Comparison of ENCODE assay signal across 19 cellular contexts in genomic region chr11:85828640-85828978, GRCh38. TPM values are rescaled to one million over a fixed set of nuclear protein-coding genes. Genes with fewer than 3 reads are reported as not detected.
DNase-seq lines count a peak whose midpoint lies in the region; ATAC-seq and TF ChIP-seq lines count a peak whose summit lies in the region.
"Had no signal": no experiment of that assay in that cellular context is flagged by ENCODE, and none has a peak within 500 bp of the region (broad histone marks: within the 10 kb centered on the region; RNA-seq: fewer than 3 reads in every experiment).

No MANE protein-coding gene starts in this region.

- intact Hi-C loops in HCT116 (cut with micrococcal nuclease): loop anchor here (5.0 to 10.0 kb wide), 2 partner anchors 134 to 231 kb away; no protein-coding TSS in a partner anchor
- intact Hi-C loops in colonic mucosa (cut with DNase I): no loop called here

- no TSS peak for BruUV-seq in HCT116 (replicated peaks; lab: Mats Ljungman, UMichigan)

- no peak for TF ChIP-seq RAD21 in HCT116 (IDR thresholded peaks at IDR 0.05; ENCODE audit: low read depth)

- CTCF ChIA-PET in HCT116 (lab: Charles Lee): interaction anchor here (1.5 kb wide), 1 partner anchor 19 kb away, joined by 5 read pairs; no protein-coding TSS in a partner anchor

- H4K20me1 ChIP-seq in HCT116 (ENCODE audit: insufficient read depth) (no peaks in the 10 kb centered on the region), osteoblast (ENCODE audit: insufficient read depth, low read length) (no peaks in the 10 kb centered on the region)
- H4K20me1 ChIP-seq: BLaER1 treated with 17β-estradiol and CSF1 and Interleukin-3, amounts not matched to agents 10 nM and 100 nM had no signal

- peaks cover 26 to 44% of the 10 kb centered on the region in 2 experiments for H3K4me1 ChIP-seq in HCT116 (ENCODE audit: control insufficient read depth in 1 of 2, insufficient read depth in 2 of 2, low read length in 2 of 2)
- H3K4me1 ChIP-seq in osteoblast (ENCODE audit: insufficient read depth, low read length): peaks cover 22% of the 10 kb centered on the region
- peaks cover 11% of the 10 kb centered on the region for H3K4me1 ChIP-seq in colonic mucosa

- ATAC-seq in HCT116: peak; percentile 60
- ATAC-seq in HG03108 (IDR thresholded peaks at IDR 0.05; ENCODE audit: unreplicated experiment): no peak
- ATAC-seq: effector memory CD8-positive, alpha-beta T cell; T-cell; WTC11 had no signal

- TF ChIP-seq POLR2A in HCT116 (IDR thresholded peaks at IDR 0.05; ENCODE audit: borderline replicate concordance, extremely low read depth, insufficient read depth, insufficient read length): no peak

- peak overlapping the region; percentile 15; the same call in 1 of the 2 replicates for H3K9ac ChIP-seq in HCT116 (ENCODE audit: low read length)
- no peak overlapping the region for H3K9ac ChIP-seq in colonic mucosa (ENCODE audit: low read depth in 2 of 2, low read length in 2 of 2)
- H3K9ac ChIP-seq: BLaER1 treated with 17β-estradiol and CSF1 and Interleukin-3, amounts not matched to agents 10 nM and 100 nM had no signal

- RAD21 ChIA-PET in HCT116 (lab: Charles Lee; ENCODE audit: low non-redundant PET in 1 of 2, low total read pairs in 2 of 2, uncharacterized antibody in 2 of 2, unreplicated experiment in 2 of 2): no interaction called here

- H3K4me3 ChIP-seq in HCT116 (replicated peaks in 1 of 2; ENCODE audit: low read depth in 1 of 2, low read length in 2 of 2): peak overlapping the region in 1 of 2 experiments; percentile 29; a peak in 2 of 4 replicates
- no peak overlapping the region for H3K4me3 ChIP-seq in brain microvascular endothelial cell (ENCODE audit: low read depth, low read length)
- no peak overlapping the region for H3K4me3 ChIP-seq in osteoblast (ENCODE audit: insufficient read depth, low read length)
- no peak overlapping the region for H3K4me3 ChIP-seq in colonic mucosa
- H3K4me3 ChIP-seq: BLaER1 treated with 17β-estradiol and CSF1 and Interleukin-3, amounts not matched to agents 10 nM and 100 nM had no signal

- peak overlapping the region; percentile 75 for H3K27ac ChIP-seq in HCT116 (ENCODE audit: low read depth, low read length)
- peak overlapping the region; percentile 73 for H3K27ac ChIP-seq in brain microvascular endothelial cell
- peak overlapping the region; percentile 13 for H3K27ac ChIP-seq in osteoblast (ENCODE audit: low read depth, low read length)
- H3K27ac ChIP-seq in colonic mucosa: no peak overlapping the region
- H3K27ac ChIP-seq: BLaER1 treated with 17β-estradiol and CSF1 and Interleukin-3, amounts not matched to agents 10 nM and 100 nM had no signal

- in situ Hi-C loops in brain microvascular endothelial cell (cut with HindIII; ENCODE audit: low pct_ligation_motif_present, low sequenced_read_pairs): no loop called here

- H3K9me3 ChIP-seq in HCT116 (ENCODE audit: control insufficient read depth in 1 of 2, insufficient read depth in 1 of 2, low read depth in 1 of 2, low read length in 2 of 2): no peaks in the 10 kb centered on the region
- no peaks in the 10 kb centered on the region for H3K9me3 ChIP-seq in osteoblast (ENCODE audit: low read depth, low read length)
- H3K9me3 ChIP-seq in colonic mucosa: no peaks in the 10 kb centered on the region
- H3K9me3 ChIP-seq: BLaER1 treated with 17β-estradiol and CSF1 and Interleukin-3, amounts not matched to agents 10 nM and 100 nM had no signal

- no peaks in the 10 kb centered on the region for H3K9me2 ChIP-seq in HCT116 (ENCODE audit: insufficient read depth)

- peak overlapping the region; percentile 67 for H3K4me2 ChIP-seq in HCT116 (ENCODE audit: low read length)
- peak overlapping the region; percentile 5 for H3K4me2 ChIP-seq in osteoblast (ENCODE audit: insufficient read depth, low read length)
- H3K4me2 ChIP-seq: BLaER1 treated with 17β-estradiol and CSF1 and Interleukin-3, amounts not matched to agents 10 nM and 100 nM had no signal

- no peaks in the 10 kb centered on the region for H3K79me2 ChIP-seq in HCT116 (ENCODE audit: insufficient read depth, low read length)
- H3K79me2 ChIP-seq in osteoblast (ENCODE audit: insufficient read depth, low read length): no peaks in the 10 kb centered on the region

- peak; percentile 87 for DNase-seq in DMS53 (lab: John Stamatoyannopoulos, UW)
- DNase-seq in DMS53 treated with DMSO at 0.1 percent for 48 hours (lab: John Stamatoyannopoulos, UW; ENCODE audit: unreplicated experiment): no peak
- DNase-seq in HCT116 (ENCODE audit: low read depth, low spot score): no peak
- no peak for DNase-seq in brain microvascular endothelial cell
- no peak for DNase-seq in osteoblast (ENCODE audit: insufficient read length, low spot score, missing footprints)
- DNase-seq in T-helper 9 cell: no peak
- no peak for DNase-seq in colonic mucosa
- DNase-seq: 8988T; effector memory CD8-positive, alpha-beta T cell; natural killer cell; NCI-H1417 treated with DMSO at 0.1 percent for 48 hours; NCI-H446 treated with DMSO at 0.1 percent for 48 hours; stimulated activated CD4-positive, alpha-beta T cell treated with anti-CD3 and anti-CD28 coated beads, Interleukin-4, amount 100 ng/mL, for 4 hours; substantia nigra; T-cell had no signal

- no peaks in the 10 kb centered on the region for H3K27me3 ChIP-seq in HCT116 (ENCODE audit: insufficient read depth, low read length)
- H3K27me3 ChIP-seq in brain microvascular endothelial cell (replicated peaks): no peaks in the 10 kb centered on the region
- H3K27me3 ChIP-seq in osteoblast (ENCODE audit: insufficient read depth, low read length): no peaks in the 10 kb centered on the region
- H3K27me3 ChIP-seq in colonic mucosa: no peaks in the 10 kb centered on the region
- H3K27me3 ChIP-seq: BLaER1 treated with 17β-estradiol and CSF1 and Interleukin-3, amounts not matched to agents 10 nM and 100 nM had no signal

- POLR2A ChIA-PET in HCT116 (lab: Charles Lee): interaction anchor here (0.6 to 1.3 kb wide), 3 partner anchors 16 to 179 kb away, joined by 3 read pairs; no protein-coding TSS in a partner anchor

- H3K36me3 ChIP-seq in HCT116 (ENCODE audit: control insufficient read depth in 1 of 2, insufficient read depth in 2 of 2, low read length in 2 of 2) (no peaks in the 10 kb centered on the region), brain microvascular endothelial cell (replicated peaks) (no peaks in the 10 kb centered on the region), osteoblast (ENCODE audit: insufficient read depth, low read length) (no peaks in the 10 kb centered on the region), colonic mucosa (no peaks in the 10 kb centered on the region)
- H3K36me3 ChIP-seq: BLaER1 treated with 17β-estradiol and CSF1 and Interleukin-3, amounts not matched to agents 10 nM and 100 nM had no signal

- H2AFZ ChIP-seq in HCT116 (ENCODE audit: low read depth, low read length, poor library complexity, severe bottlenecking) (peak overlapping the region; percentile 79), osteoblast (ENCODE audit: low read length) (no peak overlapping the region)

- TF ChIP-seq CTCF in HCT116 (IDR thresholded peaks at IDR 0.05 in 2 of 3, conservative IDR thresholded peaks at IDR 0.05 in 1 of 3; ENCODE audit: borderline replicate concordance in 1 of 3, insufficient read depth in 1 of 3, low read depth in 2 of 3, low read length in 2 of 3) (no peak), brain microvascular endothelial cell (IDR thresholded peaks at IDR 0.05; ENCODE audit: low read depth, low read length, missing control alignments) (no peak), osteoblast (IDR thresholded peaks at IDR 0.05; ENCODE audit: extremely low read depth, low read depth, low read length) (no peak), colonic mucosa (IDR thresholded peaks at IDR 0.05) (no peak)

TF ChIP-seq in HCT116, 20 proteins besides CTCF, POLR2A, EP300 and RAD21:
- TF ChIP-seq ELF1 (IDR thresholded peaks at IDR 0.05; ENCODE audit: borderline replicate concordance, low read depth) (no peak), SRF (IDR thresholded peaks at IDR 0.05; ENCODE audit: low read depth) (no peak), SP1 (IDR thresholded peaks at IDR 0.05; ENCODE audit: low read depth) (peak; percentile 51; the same call in 1 of the 2 replicates)

RNA-seq across cellular contexts. Expression of gene SYTL2, which starts 17.7 kb away (rescaled TPM):
- total RNA-seq in HCT116 (2021; ENCODE audit: unreplicated experiment): 12.6 TPM
- 2.1 and 2.6 TPM in 2 replicates for polyA plus RNA-seq in HCT116 (2012)
- 19.4 and 19.9 TPM in 2 replicates for total RNA-seq in osteoblast
- total RNA-seq in colonic mucosa: 100 to 1,000 TPM; 168 to 170 TPM

RNA-seq across cellular contexts. Expression of gene CCDC83, which starts 26.6 kb away (rescaled TPM):
- total RNA-seq in HCT116 (2021; ENCODE audit: unreplicated experiment) (not detected), osteoblast (not detected in 2 replicates), colonic mucosa (not detected)
- polyA plus RNA-seq in HCT116 (2012): 0.02 TPM in 1 of 2 replicates, not detected in the other
- total RNA-seq: posterior vena cava, WTC11 had no signal
